In the genomic region with DNA sequence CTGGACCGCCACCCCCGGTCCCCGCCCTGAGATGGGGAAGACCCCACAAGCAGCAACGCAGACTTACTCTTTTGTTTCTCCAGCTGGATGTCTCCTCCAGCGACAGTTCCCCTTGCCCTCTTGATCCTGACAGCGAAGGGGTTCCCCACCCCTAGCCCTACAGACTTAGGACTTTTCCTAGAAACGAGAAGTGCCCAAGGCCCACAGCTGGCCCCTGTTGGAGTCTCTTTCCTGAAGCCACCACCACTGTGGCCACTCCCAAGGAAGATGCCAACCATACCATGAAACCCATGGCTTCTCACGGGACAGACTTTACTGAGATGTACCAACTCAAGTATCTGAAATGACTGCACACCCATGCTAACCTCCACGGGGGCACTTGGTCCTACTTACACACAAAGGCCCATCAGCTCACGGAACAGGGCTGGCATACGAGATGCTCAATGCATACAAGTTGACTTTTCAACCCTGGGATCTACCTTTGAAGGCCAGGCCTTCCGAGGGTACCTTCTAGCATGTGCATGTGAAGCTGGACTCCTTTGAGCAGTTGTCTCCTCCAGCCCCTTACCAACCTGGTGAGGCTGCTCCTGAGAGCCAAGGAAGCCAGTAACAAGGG, we compare ENCODE assay signal across 8 cellular contexts. TPM values are rescaled to one million over a fixed set of nuclear protein-coding genes. Genes with fewer than 3 reads are reported as not detected.
DNase-seq lines count a peak whose midpoint lies in the region; ATAC-seq and TF ChIP-seq lines count a peak whose summit lies in the region.

No MANE protein-coding gene starts in this region.

- POLR2A ChIA-PET in A673 (lab: Charles Lee; ENCODE audit: low non-redundant PET) = no interaction called here
- POLR2A ChIA-PET in activated naive CD8-positive, alpha-beta T cell treated with anti-CD3 and anti-CD28 coated beads, Interleukin-2, amount 10 ng/mL, durations not matched to agents 7 days and 5 days (lab: Charles Lee) = interaction anchor here (0.5 to 5.5 kb wide), 11 partner anchors 10 to 470 kb away, joined by 3 to 35 read pairs (median 6); a partner anchor contains a TSS

- H3K4me3 Mint-ChIP-seq in activated naive CD8-positive, alpha-beta T cell treated with anti-CD3 and anti-CD28 coated beads, Interleukin-2, amount 10 ng/mL, durations not matched to agents 7 days and 5 days = peak overlapping the region; percentile 89
- peak overlapping the region; percentile 86 for H3K4me3 Mint-ChIP-seq in type B pancreatic cell

- no peaks in the 10 kb centered on the region for H3K27me3 Mint-ChIP-seq in activated naive CD8-positive, alpha-beta T cell treated with anti-CD3 and anti-CD28 coated beads, Interleukin-2, amount 10 ng/mL, durations not matched to agents 7 days and 5 days
- H3K27me3 Mint-ChIP-seq in type B pancreatic cell = no peaks in the 10 kb centered on the region

- H3K27ac Mint-ChIP-seq in activated naive CD8-positive, alpha-beta T cell treated with anti-CD3 and anti-CD28 coated beads, Interleukin-2, amount 10 ng/mL, durations not matched to agents 7 days and 5 days = peak overlapping the region; percentile 87
- H3K27ac Mint-ChIP-seq in type B pancreatic cell = peak overlapping the region; percentile 83

- CTCF ChIA-PET in A673 (lab: Charles Lee) = no interaction called here

- BruUV-seq in A673 (replicated peaks; lab: Mats Ljungman, UMichigan) = no TSS peak

- peaks cover 22% of the 10 kb centered on the region for H3K36me3 ChIP-seq in A673 (ENCODE audit: insufficient read depth, low read length, poor library complexity, severe bottlenecking)
- peaks cover 0 to 26% of the 10 kb centered on the region in 2 donors for H3K36me3 ChIP-seq in left lung

- H3K27ac ChIP-seq in A673 (ENCODE audit: low read depth, low read length, poor library complexity, severe bottlenecking) (peak overlapping the region; percentile 72), left lung (peak overlapping the region; percentile 86 to 92)

- H3K4me3 ChIP-seq in A673 (ENCODE audit: low read depth, low read length, poor library complexity, severe bottlenecking) = peak overlapping the region; percentile 53
- peak overlapping the region; percentile 36 to 62 for H3K4me3 ChIP-seq in left lung

- H3K27me3 ChIP-seq in A673 (replicated peaks; ENCODE audit: insufficient read depth, low read depth, low read length, poor library complexity) (peaks cover 21% of the 10 kb centered on the region), left lung (no peaks in the 10 kb centered on the region)

- intact Hi-C loops in A673 (cut with micrococcal nuclease; ENCODE audit: unreplicated experiment) = no loop called here
- intact Hi-C loops in left lung (cut with DNase I) = no loop called here

- no peaks in the 10 kb centered on the region for H3K9me3 Mint-ChIP-seq in activated naive CD8-positive, alpha-beta T cell treated with anti-CD3 and anti-CD28 coated beads, Interleukin-2, amount 10 ng/mL, durations not matched to agents 7 days and 5 days
- H3K9me3 Mint-ChIP-seq in type B pancreatic cell = no peaks in the 10 kb centered on the region

- H3K4me1 ChIP-seq in A673 (ENCODE audit: insufficient read depth, low read length, poor library complexity, severe bottlenecking) (no peaks in the 10 kb centered on the region), left lung (peaks cover 0 to 19% of the 10 kb centered on the region in 2 donors)

- no peak for DNase-seq in A673 (ENCODE audit: low spot score)
- no peak for DNase-seq in activated naive CD8-positive, alpha-beta T cell treated with anti-CD3 and anti-CD28 coated beads, Interleukin-2, amount 10 ng/mL, durations not matched to agents 7 days and 5 days
- no peak for DNase-seq in left lung
- DNase-seq in type B pancreatic cell (ENCODE audit: extremely low spot score, unreplicated experiment) = no peak
- no peak for DNase-seq in NCI-H82 (lab: John Stamatoyannopoulos, UW)
- no peak for DNase-seq in KG1 (lab: John Stamatoyannopoulos, UW)

- H3K4me1 Mint-ChIP-seq in activated naive CD8-positive, alpha-beta T cell treated with anti-CD3 and anti-CD28 coated beads, Interleukin-2, amount 10 ng/mL, durations not matched to agents 7 days and 5 days = peaks cover 6% of the 10 kb centered on the region
- H3K4me1 Mint-ChIP-seq in type B pancreatic cell (ENCODE audit: unreplicated experiment) = peaks cover 15% of the 10 kb centered on the region

- no peak for TF ChIP-seq CTCF in A673 (conservative IDR thresholded peaks at IDR 0.05; ENCODE audit: low read depth, low read length)
- TF ChIP-seq CTCF in left lung (IDR thresholded peaks at IDR 0.05) = no peak
- TF ChIP-seq CTCF in type B pancreatic cell (conservative IDR thresholded peaks at IDR 0.05) = no peak

- H3K36me3 Mint-ChIP-seq in activated naive CD8-positive, alpha-beta T cell treated with anti-CD3 and anti-CD28 coated beads, Interleukin-2, amount 10 ng/mL, durations not matched to agents 7 days and 5 days = peaks cover 7% of the 10 kb centered on the region
- no peaks in the 10 kb centered on the region for H3K36me3 Mint-ChIP-seq in type B pancreatic cell

- ATAC-seq in HG03095 (IDR thresholded peaks at IDR 0.05; ENCODE audit: unreplicated experiment) = peak; percentile 6
- no peak for ATAC-seq in activated naive CD8-positive, alpha-beta T cell treated with anti-CD3 and anti-CD28 coated beads, Interleukin-2, amount 10 ng/mL, durations not matched to agents 7 days and 5 days (ENCODE audit: low read depth)
- ATAC-seq in left lung = peak; percentile 13
- no peak for ATAC-seq in HG02759 (IDR thresholded peaks at IDR 0.05; ENCODE audit: unreplicated experiment)

- H3K9me3 ChIP-seq in A673 (ENCODE audit: low read depth, low read length, poor library complexity, severe bottlenecking) = no peaks in the 10 kb centered on the region
- no peaks in the 10 kb centered on the region for H3K9me3 ChIP-seq in left lung

RNA-seq across cellular contexts. Expression of a gene that starts 0.9 kb away (rescaled TPM):
- total RNA-seq in A673 (2021) = 118 and 147 TPM in 2 replicates
- total RNA-seq in activated naive CD8-positive, alpha-beta T cell treated with anti-CD3 and anti-CD28 coated beads, Interleukin-2, amount 10 ng/mL, durations not matched to agents 7 days and 5 days = 100 to 1,000 TPM; 127 to 135 TPM
- 100 to 1,000 TPM in 1 of 2 donors, 10 to 100 TPM in 1; 92.1 to 172 TPM for total RNA-seq in left lung
- total RNA-seq in type B pancreatic cell (ENCODE audit: low replicate concordance) = 83.8 and 86.1 TPM in 2 replicates

RNA-seq across cellular contexts. Expression of a gene that starts 48.1 kb away (rescaled TPM):
- total RNA-seq in A673 (2021) = 2.8 and 6.8 TPM in 2 replicates
- 1 to 10 TPM; 8.6 to 9.7 TPM for total RNA-seq in activated naive CD8-positive, alpha-beta T cell treated with anti-CD3 and anti-CD28 coated beads, Interleukin-2, amount 10 ng/mL, durations not matched to agents 7 days and 5 days
- 10 to 100 TPM in 1 of 2 donors, 1 to 10 TPM in 1; 8.8 to 13.5 TPM for total RNA-seq in left lung
- total RNA-seq in type B pancreatic cell (ENCODE audit: low replicate concordance) = 14.4 and 15.2 TPM in 2 replicates

RNA-seq across cellular contexts. Expression of a gene that starts 49.0 kb away (rescaled TPM):
- 124 and 137 TPM in 2 replicates for total RNA-seq in A673 (2021)
- total RNA-seq in activated naive CD8-positive, alpha-beta T cell treated with anti-CD3 and anti-CD28 coated beads, Interleukin-2, amount 10 ng/mL, durations not matched to agents 7 days and 5 days = 100 to 1,000 TPM; 101 to 107 TPM
- total RNA-seq in left lung = 10 to 100 TPM; 46.6 to 58.1 TPM
- total RNA-seq in type B pancreatic cell (ENCODE audit: low replicate concordance) = 81.2 and 98.0 TPM in 2 replicates

Comparison
In these comparisons a context has a peak if more than half of its experiments do, and no peak if none do; other contexts are left out.
1. ATAC-seq: peak in HG03095 (single experiment) and left lung (single experiment); none in activated naive CD8-positive, alpha-beta T cell treated with anti-CD3 and anti-CD28 coated beads, Interleukin-2, amount 10 ng/mL, durations not matched to agents 7 days and 5 days (single experiment) and HG02759 (single experiment).